ENCODE assay signal across 27 cellular contexts in the genomic region with DNA sequence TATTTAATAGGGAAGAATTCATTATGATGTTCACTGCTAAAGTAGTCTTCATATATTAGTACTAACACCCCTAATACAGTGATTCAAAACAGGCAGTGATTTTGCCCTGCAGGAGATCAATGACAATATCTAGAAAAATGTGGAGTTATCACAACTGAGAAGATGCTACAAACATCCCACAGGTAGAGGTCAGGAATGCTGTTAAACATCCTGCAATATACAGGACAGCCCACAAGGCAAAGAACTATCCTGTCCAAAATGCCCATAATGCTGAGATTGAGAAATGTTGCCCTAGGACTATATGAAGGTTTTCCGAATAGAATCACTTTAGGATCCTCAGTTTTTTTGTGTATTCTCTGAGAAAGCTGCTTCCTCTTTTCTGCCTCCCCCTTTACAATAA.
"Had no signal": no experiment of that assay in that cellular context is flagged by ENCODE, and none has a peak within 500 bp of the region (broad histone marks: within the 10 kb centered on the region; RNA-seq: fewer than 3 reads in every experiment).

No MANE protein-coding gene starts in this region.

- H3K27ac Mint-ChIP-seq: stimulated activated effector memory CD8-positive, alpha-beta T cell treated with anti-CD3 and anti-CD28 coated beads, Interleukin-12 subunit alpha, Interleukin-12 subunit beta, amount 100 ng/mL, for 72 hours; stimulated activated memory B cell treated with anti-CD40 and anti-IgM and Interleukin-4, amounts not matched to agents 10 μg/mL and 1 μg/mL and 100 μg/mL, for 72 hours; stimulated activated naive B cell treated with anti-CD40 and anti-IgM and Interleukin-4, amounts not matched to agents 10 μg/mL and 1 μg/mL and 100 μg/mL, for 72 hours; stimulated activated naive CD8-positive, alpha-beta T cell treated with anti-CD3 and anti-CD28 coated beads, Interleukin-15, amount 100 ng/mL, for 72 hours; stimulated activated naive CD8-positive, alpha-beta T cell treated with anti-CD3 and anti-CD28 coated beads, Interleukin-15, Interleukin-2, amounts not matched to agents 100 ng/mL and 50 ng/mL, for 24 hours; type B pancreatic cell had no signal

- H3K9me3 Mint-ChIP-seq: stimulated activated effector memory CD8-positive, alpha-beta T cell treated with anti-CD3 and anti-CD28 coated beads, Interleukin-12 subunit alpha, Interleukin-12 subunit beta, amount 100 ng/mL, for 72 hours; stimulated activated memory B cell treated with anti-CD40 and anti-IgM and Interleukin-4, amounts not matched to agents 10 μg/mL and 1 μg/mL and 100 μg/mL, for 72 hours; stimulated activated naive B cell treated with anti-CD40 and anti-IgM and Interleukin-4, amounts not matched to agents 10 μg/mL and 1 μg/mL and 100 μg/mL, for 72 hours; stimulated activated naive CD8-positive, alpha-beta T cell treated with anti-CD3 and anti-CD28 coated beads, Interleukin-15, amount 100 ng/mL, for 72 hours; stimulated activated naive CD8-positive, alpha-beta T cell treated with anti-CD3 and anti-CD28 coated beads, Interleukin-15, Interleukin-2, amounts not matched to agents 100 ng/mL and 50 ng/mL, for 24 hours; type B pancreatic cell had no signal

- H3K36me3 ChIP-seq: stomach, suprapubic skin, thoracic aorta, thyroid gland, tibial artery, tibial nerve, transverse colon, upper lobe of left lung, upper lobe of right lung, uterus, vagina had no signal

- H3K4me1 ChIP-seq: stomach, suprapubic skin, testis, thyroid gland, tibial artery, tibial nerve, transverse colon, upper lobe of left lung, upper lobe of right lung, uterus, vagina had no signal

- H3K27me3 Mint-ChIP-seq: stimulated activated memory B cell treated with anti-CD40 and anti-IgM and Interleukin-4, amounts not matched to agents 10 μg/mL and 1 μg/mL and 100 μg/mL, for 72 hours; stimulated activated naive CD8-positive, alpha-beta T cell treated with anti-CD3 and anti-CD28 coated beads, Interleukin-15, amount 100 ng/mL, for 72 hours; stimulated activated naive CD8-positive, alpha-beta T cell treated with anti-CD3 and anti-CD28 coated beads, Interleukin-15, Interleukin-2, amounts not matched to agents 100 ng/mL and 50 ng/mL, for 24 hours had no signal

- H3K9me3 ChIP-seq: stomach, suprapubic skin, testis, thoracic aorta, thyroid gland, tibial artery, tibial nerve, transverse colon, upper lobe of left lung, upper lobe of right lung, uterus, vagina had no signal

- H3K4me1 Mint-ChIP-seq: stimulated activated effector memory CD8-positive, alpha-beta T cell treated with anti-CD3 and anti-CD28 coated beads, Interleukin-12 subunit alpha, Interleukin-12 subunit beta, amount 100 ng/mL, for 72 hours; stimulated activated memory B cell treated with anti-CD40 and anti-IgM and Interleukin-4, amounts not matched to agents 10 μg/mL and 1 μg/mL and 100 μg/mL, for 72 hours; stimulated activated naive B cell treated with anti-CD40 and anti-IgM and Interleukin-4, amounts not matched to agents 10 μg/mL and 1 μg/mL and 100 μg/mL, for 72 hours; stimulated activated naive CD8-positive, alpha-beta T cell treated with anti-CD3 and anti-CD28 coated beads, Interleukin-15, amount 100 ng/mL, for 72 hours had no signal

- H3K27ac ChIP-seq: stomach, suprapubic skin, testis, thoracic aorta, thyroid gland, tibial artery, tibial nerve, transverse colon, upper lobe of left lung, upper lobe of right lung, uterus, vagina had no signal

- H3K4me3 ChIP-seq: stomach, suprapubic skin, testis, thoracic aorta, thyroid gland, tibial artery, tibial nerve, transverse colon, upper lobe of left lung, upper lobe of right lung, uterus, vagina had no signal

- DNase-seq: stimulated activated CD4-positive, alpha-beta T cell treated with anti-CD3 and anti-CD28 coated beads, Interleukin-2, amount 100 ng/mL, for 48 hours; stimulated activated CD4-positive, alpha-beta T cell treated with anti-CD3 and anti-CD28 coated beads, Interleukin-4, amount 100 ng/mL, for 1 hour; stimulated activated CD4-positive, alpha-beta T cell treated with anti-CD3 and anti-CD28 coated beads, Interleukin-4, amount 100 ng/mL, for 24 hours; stimulated activated CD4-positive, alpha-beta T cell treated with anti-CD3 and anti-CD28 coated beads, Interleukin-4, amount 100 ng/mL, for 4 hours; stimulated activated CD8-positive, alpha-beta memory T cell treated with anti-CD3 and anti-CD28 coated beads, Interleukin-4, amount 100 ng/mL, for 48 hours; stimulated activated naive B cell treated with anti-CD40 and anti-IgM and Interleukin-4, amounts not matched to agents 10 μg/mL and 1 μg/mL and 100 μg/mL, for 72 hours; stimulated activated naive CD4-positive, alpha-beta T cell; stimulated activated naive CD4-positive, alpha-beta T cell treated with Interleukin-2 at 50 U/mL for 16 hours; stimulated activated naive CD8-positive, alpha-beta T cell treated with anti-CD3 and anti-CD28 coated beads, Interleukin-15, amount 100 ng/mL, for 72 hours; stimulated activated naive CD8-positive, alpha-beta T cell treated with anti-CD3 and anti-CD28 coated beads, Interleukin-15, Interleukin-2, amounts not matched to agents 100 U/mL and 50 U/mL, for 24 hours; stomach; substantia nigra; testis; thyroid gland; tibial artery; transverse colon; upper lobe of left lung; upper lobe of right lung; uterus had no signal

- ATAC-seq: stimulated activated effector memory CD8-positive, alpha-beta T cell treated with anti-CD3 and anti-CD28 coated beads, Interleukin-12 subunit alpha, Interleukin-12 subunit beta, amount 100 ng/mL, for 72 hours; stimulated activated memory B cell treated with anti-CD40 and anti-IgM and Interleukin-4, amounts not matched to agents 10 μg/mL and 1 μg/mL and 100 μg/mL, for 72 hours; stimulated activated naive B cell treated with anti-CD40 and anti-IgM and Interleukin-4, amounts not matched to agents 10 μg/mL and 1 μg/mL and 100 μg/mL, for 72 hours; stimulated activated naive CD8-positive, alpha-beta T cell treated with anti-CD3 and anti-CD28 coated beads, Interleukin-15, amount 100 ng/mL, for 72 hours; stimulated activated naive CD8-positive, alpha-beta T cell treated with anti-CD3 and anti-CD28 coated beads, Interleukin-15, Interleukin-2, amounts not matched to agents 100 U/mL and 50 U/mL, for 24 hours; upper lobe of right lung had no signal

- H3K27me3 ChIP-seq: stomach, suprapubic skin, testis, thyroid gland, tibial artery, tibial nerve, transverse colon, upper lobe of left lung, upper lobe of right lung, uterus, vagina had no signal

- H3K36me3 Mint-ChIP-seq: stimulated activated effector memory CD8-positive, alpha-beta T cell treated with anti-CD3 and anti-CD28 coated beads, Interleukin-12 subunit alpha, Interleukin-12 subunit beta, amount 100 ng/mL, for 72 hours; stimulated activated memory B cell treated with anti-CD40 and anti-IgM and Interleukin-4, amounts not matched to agents 10 μg/mL and 1 μg/mL and 100 μg/mL, for 72 hours; stimulated activated naive B cell treated with anti-CD40 and anti-IgM and Interleukin-4, amounts not matched to agents 10 μg/mL and 1 μg/mL and 100 μg/mL, for 72 hours; type B pancreatic cell had no signal

- H3K4me3 Mint-ChIP-seq: stimulated activated effector memory CD8-positive, alpha-beta T cell treated with anti-CD3 and anti-CD28 coated beads, Interleukin-12 subunit alpha, Interleukin-12 subunit beta, amount 100 ng/mL, for 72 hours; stimulated activated memory B cell treated with anti-CD40 and anti-IgM and Interleukin-4, amounts not matched to agents 10 μg/mL and 1 μg/mL and 100 μg/mL, for 72 hours; stimulated activated naive B cell treated with anti-CD40 and anti-IgM and Interleukin-4, amounts not matched to agents 10 μg/mL and 1 μg/mL and 100 μg/mL, for 72 hours; stimulated activated naive CD8-positive, alpha-beta T cell treated with anti-CD3 and anti-CD28 coated beads, Interleukin-15, amount 100 ng/mL, for 72 hours; stimulated activated naive CD8-positive, alpha-beta T cell treated with anti-CD3 and anti-CD28 coated beads, Interleukin-15, Interleukin-2, amounts not matched to agents 100 ng/mL and 50 ng/mL, for 24 hours; type B pancreatic cell had no signal
